20 cellular contexts compared by ENCODE assay signal in genomic region chr7:104642551-104642950, GRCh38.
"Had no signal": no experiment of that assay in that cellular context is flagged by ENCODE, and none has a peak within 500 bp of the region (broad histone marks: within the 10 kb centered on the region; RNA-seq: fewer than 3 reads in every experiment).

No MANE protein-coding gene starts in this region.

- DNase-seq: esophagus squamous epithelium; foreskin fibroblast; immature natural killer cell; kidney; left cardiac atrium; left ventricle myocardium inferior; lower lobe of right lung; natural killer cell; posterior cingulate gyrus; spleen; stimulated activated CD4-positive, alpha-beta T cell treated with anti-CD3 and anti-CD28 coated beads, Interleukin-15, amount 100 ng/mL, for 24 hours; stimulated activated CD4-positive, alpha-beta T cell treated with anti-CD3 and anti-CD28 coated beads, Interleukin-1b, Interleukin-23, amount 100 ng/mL, for 48 hours; stimulated activated CD4-positive, alpha-beta T cell treated with anti-CD3 and anti-CD28 coated beads, Interleukin-4, amount 100 ng/mL, for 24 hours; stimulated activated naive CD8-positive, alpha-beta T cell treated with anti-CD3 and anti-CD28 coated beads, Interleukin-15, amount 100 ng/mL, for 72 hours; testis had no signal

- H3K4me3 Mint-ChIP-seq: dendritic cell treated with granulocyte-macrophage colony-stimulating factor and Interleukin-4, amounts not matched to agents 40 ng/mL and 50 ng/mL, for 4 days; immature natural killer cell; memory B cell; mesothelial cell of epicardium; natural killer cell; neural crest cell; stimulated activated memory B cell treated with anti-CD40 and anti-IgM and Interleukin-4, amounts not matched to agents 10 μg/mL and 1 μg/mL and 100 μg/mL, for 72 hours; stimulated activated naive CD8-positive, alpha-beta T cell treated with anti-CD3 and anti-CD28 coated beads, Interleukin-15, amount 100 ng/mL, for 72 hours had no signal

- H3K27ac Mint-ChIP-seq: dendritic cell treated with granulocyte-macrophage colony-stimulating factor and Interleukin-4, amounts not matched to agents 40 ng/mL and 50 ng/mL, for 4 days; immature natural killer cell; memory B cell; mesothelial cell of epicardium; natural killer cell; stimulated activated memory B cell treated with anti-CD40 and anti-IgM and Interleukin-4, amounts not matched to agents 10 μg/mL and 1 μg/mL and 100 μg/mL, for 72 hours; stimulated activated naive CD8-positive, alpha-beta T cell treated with anti-CD3 and anti-CD28 coated beads, Interleukin-15, amount 100 ng/mL, for 72 hours had no signal

- H3K36me3 Mint-ChIP-seq: immature natural killer cell; memory B cell; mesothelial cell of epicardium; natural killer cell; stimulated activated memory B cell treated with anti-CD40 and anti-IgM and Interleukin-4, amounts not matched to agents 10 μg/mL and 1 μg/mL and 100 μg/mL, for 72 hours had no signal

- H3K9me3 Mint-ChIP-seq: dendritic cell treated with granulocyte-macrophage colony-stimulating factor and Interleukin-4, amounts not matched to agents 40 ng/mL and 50 ng/mL, for 4 days; memory B cell; natural killer cell; neural crest cell; stimulated activated naive CD8-positive, alpha-beta T cell treated with anti-CD3 and anti-CD28 coated beads, Interleukin-15, amount 100 ng/mL, for 72 hours had no signal

- H3K4me1 Mint-ChIP-seq: immature natural killer cell; memory B cell; mesothelial cell of epicardium; natural killer cell; neural crest cell; stimulated activated memory B cell treated with anti-CD40 and anti-IgM and Interleukin-4, amounts not matched to agents 10 μg/mL and 1 μg/mL and 100 μg/mL, for 72 hours; stimulated activated naive CD8-positive, alpha-beta T cell treated with anti-CD3 and anti-CD28 coated beads, Interleukin-15, amount 100 ng/mL, for 72 hours had no signal

- FAIRE-seq: kidney had no signal
